24 cellular contexts compared by ENCODE assay signal in genomic region chr7:108071551-108071950, GRCh38. TPM values are rescaled to one million over a fixed set of nuclear protein-coding genes. Genes with fewer than 3 reads are reported as not detected.
DNase-seq lines count a peak whose midpoint lies in the region; ATAC-seq and TF ChIP-seq lines count a peak whose summit lies in the region.
"Had no signal": no experiment of that assay in that cellular context is flagged by ENCODE, and none has a peak within 500 bp of the region (broad histone marks: within the 10 kb centered on the region; RNA-seq: fewer than 3 reads in every experiment).

No MANE protein-coding gene starts in this region.

- no peak for TF ChIP-seq EP300 in tibial nerve (IDR thresholded peaks at IDR 0.05)

- H3K27ac ChIP-seq in tibial nerve = no peak overlapping the region
- H3K27ac ChIP-seq: body of pancreas, sigmoid colon, thyroid gland had no signal

- DNase-seq in NCI-H1092 treated with DMSO at 0.1 percent for 48 hours (lab: John Stamatoyannopoulos, UW) = peak; percentile 24
- no peak for DNase-seq in NCI-H1092 (lab: John Stamatoyannopoulos, UW)
- DNase-seq in NCI-H1436 treated with DMSO at 0.1 percent for 48 hours (lab: John Stamatoyannopoulos, UW) = peak; percentile 36
- DNase-seq in NCI-H774 (lab: John Stamatoyannopoulos, UW) = peak; percentile 24
- no peak for DNase-seq in nephron progenitor cell
- DNase-seq in stimulated activated naive CD8-positive, alpha-beta T cell treated with anti-CD3 and anti-CD28 coated beads, Interleukin-15, Interleukin-2, amounts not matched to agents 100 U/mL and 50 U/mL, for 24 hours = no peak
- no peak for DNase-seq in activated effector memory CD4-positive, alpha-beta T cell treated with Interleukin-2 at 50 U/mL for 16 hours
- no peak for DNase-seq in tibial nerve (ENCODE audit: low spot score in 2 of 2)
- DNase-seq: activated CD8-positive, alpha-beta memory T cell treated with anti-CD3 and anti-CD28 coated beads for 24 hours; activated T-cell treated with anti-CD3 and anti-CD28 coated beads, Interleukin-2, amount 50 U/mL, for 24 hours; body of pancreas; CD4-positive, alpha-beta T cell; DMS79 treated with DMSO at 0.1 percent for 48 hours; H9; kidney glomerular epithelial cell; mammary epithelial cell; sigmoid colon; stimulated activated CD4-positive, alpha-beta T cell treated with anti-CD3 and anti-CD28 coated beads, Interleukin-15, amount 100 ng/mL, for 24 hours; stimulated activated naive CD8-positive, alpha-beta T cell treated with anti-CD3 and anti-CD28 coated beads, Interleukin-15, amount 100 ng/mL, for 72 hours; thyroid gland had no signal

- H3K4me1 Mint-ChIP-seq in nephron progenitor cell = no peaks in the 10 kb centered on the region
- H3K4me1 Mint-ChIP-seq: H9; stimulated activated naive CD8-positive, alpha-beta T cell treated with anti-CD3 and anti-CD28 coated beads, Interleukin-15, amount 100 ng/mL, for 72 hours had no signal

- no peaks in the 10 kb centered on the region for H3K9me3 ChIP-seq in tibial nerve
- H3K9me3 ChIP-seq: body of pancreas, sigmoid colon, thyroid gland had no signal

- no peaks in the 10 kb centered on the region for H3K27me3 ChIP-seq in tibial nerve
- H3K27me3 ChIP-seq: body of pancreas, sigmoid colon, thyroid gland had no signal

- ATAC-seq in stimulated activated naive CD8-positive, alpha-beta T cell treated with anti-CD3 and anti-CD28 coated beads, Interleukin-15, Interleukin-2, amounts not matched to agents 100 U/mL and 50 U/mL, for 24 hours = no peak
- ATAC-seq: body of pancreas; stimulated activated naive CD8-positive, alpha-beta T cell treated with anti-CD3 and anti-CD28 coated beads, Interleukin-15, amount 100 ng/mL, for 72 hours had no signal

- peaks cover 3% of the 10 kb centered on the region for H3K27me3 Mint-ChIP-seq in nephron progenitor cell (ENCODE audit: low read depth, poor library complexity)
- H3K27me3 Mint-ChIP-seq: CD4-positive, alpha-beta T cell; progenitor cell of endocrine pancreas had no signal

- 75 to 76% methylated on average over 1 of the region's 1 CpG for WGBS in tibial nerve, 2 donors

- TF ChIP-seq CTCF in nephron progenitor cell (IDR thresholded peaks at IDR 0.05) (no peak), tibial nerve (IDR thresholded peaks at IDR 0.05) (no peak)

- no peak overlapping the region for H3K4me3 ChIP-seq in tibial nerve
- H3K4me3 ChIP-seq: body of pancreas, sigmoid colon, thyroid gland had no signal

- H3K36me3 ChIP-seq in tibial nerve = no peaks in the 10 kb centered on the region
- H3K36me3 ChIP-seq: sigmoid colon, thyroid gland had no signal

- H3K4me3 Mint-ChIP-seq in nephron progenitor cell = no peak overlapping the region
- H3K4me3 Mint-ChIP-seq: activated T-cell treated with anti-CD3 and anti-CD28 coated beads, Interleukin-2, amount 50 U/mL, for 24 hours; CD4-positive, alpha-beta T cell; H9; stimulated activated naive CD8-positive, alpha-beta T cell treated with anti-CD3 and anti-CD28 coated beads, Interleukin-15, amount 100 ng/mL, for 72 hours; T-helper 1 cell treated with Interleukin-12 subunit alpha and Interleukin-12 subunit beta and Interleukin-4 antibody, amounts not matched to agents 30 μg/mL and 1 μg/mL, for 36 hours had no signal

- peak overlapping the region; percentile 13 for H3K27ac Mint-ChIP-seq in nephron progenitor cell
- H3K27ac Mint-ChIP-seq: activated T-cell treated with anti-CD3 and anti-CD28 coated beads, Interleukin-2, amount 50 U/mL, for 24 hours; CD4-positive, alpha-beta T cell; H9; progenitor cell of endocrine pancreas; stimulated activated naive CD8-positive, alpha-beta T cell treated with anti-CD3 and anti-CD28 coated beads, Interleukin-15, amount 100 ng/mL, for 72 hours; T-helper 1 cell treated with Interleukin-12 subunit alpha and Interleukin-12 subunit beta and Interleukin-4 antibody, amounts not matched to agents 30 μg/mL and 1 μg/mL, for 36 hours had no signal

- no peak for TF ChIP-seq POLR2A in tibial nerve (IDR thresholded peaks at IDR 0.05)

- no peaks in the 10 kb centered on the region for H3K36me3 Mint-ChIP-seq in nephron progenitor cell (ENCODE audit: low read depth)

- no peaks in the 10 kb centered on the region for H3K9me3 Mint-ChIP-seq in nephron progenitor cell
- H3K9me3 Mint-ChIP-seq: activated T-cell treated with anti-CD3 and anti-CD28 coated beads, Interleukin-2, amount 50 U/mL, for 24 hours; CD4-positive, alpha-beta T cell; H9; stimulated activated naive CD8-positive, alpha-beta T cell treated with anti-CD3 and anti-CD28 coated beads, Interleukin-15, amount 100 ng/mL, for 72 hours; T-helper 1 cell treated with Interleukin-12 subunit alpha and Interleukin-12 subunit beta and Interleukin-4 antibody, amounts not matched to agents 30 μg/mL and 1 μg/mL, for 36 hours had no signal

- H3K4me1 ChIP-seq in tibial nerve = no peaks in the 10 kb centered on the region
- H3K4me1 ChIP-seq: body of pancreas, thyroid gland had no signal

RNA-seq across cellular contexts. Expression of gene LAMB4, which starts 58.6 kb away (rescaled TPM):
- total RNA-seq in tibial nerve = 1 to 10 TPM in 1 of 4 donors, under 1 TPM in 2, not detected in 1; 0.22 to 1.2 (median 0.42) TPM
- total RNA-seq: A172, chondrocyte, H9 had no signal

Comparison
In these comparisons a context has a peak if more than half of its experiments do, and no peak if none do; other contexts are left out.
1. DNase-seq: peak in NCI-H1092 treated with DMSO at 0.1 percent for 48 hours (single experiment), NCI-H1436 treated with DMSO at 0.1 percent for 48 hours (single experiment) and NCI-H774 (single experiment); none in NCI-H1092 (single experiment), nephron progenitor cell (single experiment), stimulated activated naive CD8-positive, alpha-beta T cell treated with anti-CD3 and anti-CD28 coated beads, Interleukin-15, Interleukin-2, amounts not matched to agents 100 U/mL and 50 U/mL, for 24 hours (single experiment), activated effector memory CD4-positive, alpha-beta T cell treated with Interleukin-2 at 50 U/mL for 16 hours (single experiment) and tibial nerve (0 of 2).